13 cellular contexts compared by ENCODE assay signal in the genomic region with DNA sequence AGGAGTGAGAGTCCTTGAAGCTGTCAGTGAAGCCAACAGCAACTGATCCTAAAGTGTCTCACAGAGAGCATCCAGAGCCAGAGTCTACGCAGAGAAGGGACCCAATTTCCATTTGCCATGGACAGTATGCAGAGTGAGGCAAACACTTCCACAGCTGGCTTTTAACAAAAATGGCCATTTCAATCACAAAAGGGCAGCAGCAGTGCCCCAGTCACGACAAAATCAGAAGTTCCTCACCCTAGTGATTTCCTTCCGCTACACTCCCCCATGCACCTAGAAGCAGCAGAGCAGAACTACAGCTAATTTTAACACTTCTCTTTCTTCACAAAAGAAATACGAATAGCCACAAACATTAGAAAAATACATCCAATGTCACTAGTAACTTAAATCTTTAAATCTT.
DNase-seq lines count a peak whose midpoint lies in the region; ATAC-seq, FAIRE-seq and TF ChIP-seq lines count a peak whose summit lies in the region.
"Had no signal": no experiment of that assay in that cellular context is flagged by ENCODE, and none has a peak within 500 bp of the region (broad histone marks: within the 10 kb centered on the region; RNA-seq: fewer than 3 reads in every experiment).

No MANE protein-coding gene starts in this region.

- TF ChIP-seq CTCF in GM06990 (IDR thresholded peaks at IDR 0.05; ENCODE audit: insufficient read depth, low read length, poor library complexity, severe bottlenecking) (no peak), D721Med (IDR thresholded peaks at IDR 0.05; ENCODE audit: insufficient read depth, missing control alignments) (no peak)

- H3K27ac Mint-ChIP-seq in activated naive CD8-positive, alpha-beta T cell treated with anti-CD3 and anti-CD28 coated beads, Interleukin-2, amount 50 U/mL, for 24 hours: peak overlapping the region; percentile 53
- H3K27ac Mint-ChIP-seq: type B pancreatic cell had no signal

- H3K36me3 Mint-ChIP-seq in activated naive CD8-positive, alpha-beta T cell treated with anti-CD3 and anti-CD28 coated beads, Interleukin-2, amount 50 U/mL, for 24 hours (ENCODE audit: low read depth): peaks cover 55% of the 10 kb centered on the region

- FAIRE-seq in D721Med (lab: Jason Lieb, UNC): no peak
- FAIRE-seq: bronchial epithelial cell had no signal

- no peak for DNase-seq in GM06990 (ENCODE audit: extremely low read depth, insufficient read length)
- DNase-seq in activated naive CD8-positive, alpha-beta T cell treated with anti-CD3 and anti-CD28 coated beads, Interleukin-2, amount 50 U/mL, for 24 hours: no peak
- DNase-seq in activated effector memory CD4-positive, alpha-beta T cell treated with anti-CD3 and anti-CD28 coated beads, Interleukin-2, amount 50 U/mL, for 16 hours: no peak
- no peak for DNase-seq in hypothalamus (lab: John Stamatoyannopoulos, UW)
- no peak for DNase-seq in D721Med (ENCODE audit: insufficient read length, low spot score)
- DNase-seq in hepatic stellate cell (ENCODE audit: low spot score): no peak
- DNase-seq: RPMI8226 had no signal

- no peaks in the 10 kb centered on the region; the same call in 1 of the 2 replicates for H3K36me3 ChIP-seq in GM06990 (ENCODE audit: control insufficient read depth, insufficient read depth, low read length)

- no peaks in the 10 kb centered on the region for H3K27me3 ChIP-seq in GM06990 (replicated peaks; ENCODE audit: control insufficient read depth, insufficient read depth, low read length)

- H3K4me1 Mint-ChIP-seq in activated naive CD8-positive, alpha-beta T cell treated with anti-CD3 and anti-CD28 coated beads, Interleukin-2, amount 50 U/mL, for 24 hours: peaks cover 65% of the 10 kb centered on the region

- ATAC-seq in GM19455 (IDR thresholded peaks at IDR 0.05; ENCODE audit: unreplicated experiment) (peak; percentile 54), HG03108 (IDR thresholded peaks at IDR 0.05; ENCODE audit: unreplicated experiment) (peak; percentile 39)
- ATAC-seq in activated naive CD8-positive, alpha-beta T cell treated with anti-CD3 and anti-CD28 coated beads, Interleukin-2, amount 50 U/mL, for 24 hours: no peak
- ATAC-seq: esophagus mucosa, sciatic nerve had no signal

- peaks cover 13% of the 10 kb centered on the region for H3K9me3 Mint-ChIP-seq in activated naive CD8-positive, alpha-beta T cell treated with anti-CD3 and anti-CD28 coated beads, Interleukin-2, amount 50 U/mL, for 24 hours
- H3K9me3 Mint-ChIP-seq: type B pancreatic cell had no signal

- peak overlapping the region; percentile 52 for H3K4me3 ChIP-seq in GM06990 (replicated peaks; ENCODE audit: low read depth, low read length)

- H3K27me3 Mint-ChIP-seq in activated naive CD8-positive, alpha-beta T cell treated with anti-CD3 and anti-CD28 coated beads, Interleukin-2, amount 50 U/mL, for 24 hours: no peaks in the 10 kb centered on the region
- H3K27me3 Mint-ChIP-seq: type B pancreatic cell had no signal

- no peak overlapping the region for H3K4me3 Mint-ChIP-seq in activated naive CD8-positive, alpha-beta T cell treated with anti-CD3 and anti-CD28 coated beads, Interleukin-2, amount 50 U/mL, for 24 hours
- H3K4me3 Mint-ChIP-seq: type B pancreatic cell had no signal
